27 cellular contexts compared by ENCODE assay signal in genomic region chr1:5802606-5803005, GRCh38.
"Had no signal": no experiment of that assay in that cellular context is flagged by ENCODE, and none has a peak within 500 bp of the region (broad histone marks: within the 10 kb centered on the region; RNA-seq: fewer than 3 reads in every experiment).

No MANE protein-coding gene starts in this region.

- H3K9me3 ChIP-seq: ovary, psoas muscle, suprapubic skin, testis, transverse colon, upper lobe of right lung, vagina had no signal

- H3K36me3 ChIP-seq: neural progenitor cell, ovary, spleen, suprapubic skin, tibial artery, transverse colon, upper lobe of right lung, vagina had no signal

- H3K27ac ChIP-seq: neural progenitor cell, ovary, parathyroid adenoma, psoas muscle, skin epidermis, spleen, suprapubic skin, testis, tibial artery, transverse colon, upper lobe of right lung, vagina had no signal

- H3K4me1 ChIP-seq: parathyroid adenoma, psoas muscle, spleen, suprapubic skin, tibial artery, transverse colon, upper lobe of right lung, vagina had no signal

- H3K4me2 ChIP-seq: neural progenitor cell, smooth muscle cell had no signal

- H2AFZ ChIP-seq: neural progenitor cell, parathyroid adenoma had no signal

- H3K9ac ChIP-seq: neural progenitor cell, parathyroid adenoma had no signal

- H3K4me3 ChIP-seq: neural progenitor cell, ovary, psoas muscle, skin epidermis, smooth muscle cell, spleen, suprapubic skin, testis, tibial artery, transverse colon, upper lobe of right lung, vagina had no signal

- H3K79me2 ChIP-seq: parathyroid adenoma had no signal

- H3K27me3 ChIP-seq: neural progenitor cell, ovary, suprapubic skin, testis, tibial artery, upper lobe of right lung, vagina had no signal

- DNase-seq: naive thymus-derived CD4-positive, alpha-beta T cell; natural killer cell; occipital lobe; ovary; psoas muscle; spleen; stimulated activated CD4-positive, alpha-beta T cell treated with anti-CD3 and anti-CD28 coated beads, Interleukin-12 subunit alpha, Interleukin-12 subunit beta, amount 100 ng/mL, for 4 hours; stimulated activated CD4-positive, alpha-beta T cell treated with anti-CD3 and anti-CD28 coated beads, Interleukin-1b, Interleukin-23, amount 100 ng/mL, for 48 hours; stimulated activated CD4-positive, alpha-beta T cell treated with anti-CD3 and anti-CD28 coated beads, Interleukin-4, amount 100 ng/mL, for 1 hour; stimulated activated CD4-positive, alpha-beta T cell treated with anti-CD3 and anti-CD28 coated beads, Interleukin-4, amount 100 ng/mL, for 4 hours; stimulated activated CD8-positive, alpha-beta memory T cell treated with anti-CD3 and anti-CD28 coated beads, Interleukin-4, amount 100 ng/mL, for 48 hours; stimulated activated naive CD4-positive, alpha-beta T cell; stimulated activated naive CD8-positive, alpha-beta T cell treated with anti-CD3 and anti-CD28 coated beads, Interleukin-15, amount 100 ng/mL, for 72 hours; stimulated activated naive CD8-positive, alpha-beta T cell treated with anti-CD3 and anti-CD28 coated beads, Interleukin-15, Interleukin-2, amounts not matched to agents 100 U/mL and 50 U/mL, for 24 hours; substantia nigra; testis; tibial artery; transverse colon had no signal

- ATAC-seq: naive thymus-derived CD4-positive, alpha-beta T cell; psoas muscle; right cardiac atrium; sciatic nerve; stimulated activated naive CD8-positive, alpha-beta T cell treated with anti-CD3 and anti-CD28 coated beads, Interleukin-15, amount 100 ng/mL, for 72 hours; stimulated activated naive CD8-positive, alpha-beta T cell treated with anti-CD3 and anti-CD28 coated beads, Interleukin-15, Interleukin-2, amounts not matched to agents 100 U/mL and 50 U/mL, for 24 hours; upper lobe of right lung had no signal
